8 cellular contexts compared by ENCODE assay signal in the genomic region with DNA sequence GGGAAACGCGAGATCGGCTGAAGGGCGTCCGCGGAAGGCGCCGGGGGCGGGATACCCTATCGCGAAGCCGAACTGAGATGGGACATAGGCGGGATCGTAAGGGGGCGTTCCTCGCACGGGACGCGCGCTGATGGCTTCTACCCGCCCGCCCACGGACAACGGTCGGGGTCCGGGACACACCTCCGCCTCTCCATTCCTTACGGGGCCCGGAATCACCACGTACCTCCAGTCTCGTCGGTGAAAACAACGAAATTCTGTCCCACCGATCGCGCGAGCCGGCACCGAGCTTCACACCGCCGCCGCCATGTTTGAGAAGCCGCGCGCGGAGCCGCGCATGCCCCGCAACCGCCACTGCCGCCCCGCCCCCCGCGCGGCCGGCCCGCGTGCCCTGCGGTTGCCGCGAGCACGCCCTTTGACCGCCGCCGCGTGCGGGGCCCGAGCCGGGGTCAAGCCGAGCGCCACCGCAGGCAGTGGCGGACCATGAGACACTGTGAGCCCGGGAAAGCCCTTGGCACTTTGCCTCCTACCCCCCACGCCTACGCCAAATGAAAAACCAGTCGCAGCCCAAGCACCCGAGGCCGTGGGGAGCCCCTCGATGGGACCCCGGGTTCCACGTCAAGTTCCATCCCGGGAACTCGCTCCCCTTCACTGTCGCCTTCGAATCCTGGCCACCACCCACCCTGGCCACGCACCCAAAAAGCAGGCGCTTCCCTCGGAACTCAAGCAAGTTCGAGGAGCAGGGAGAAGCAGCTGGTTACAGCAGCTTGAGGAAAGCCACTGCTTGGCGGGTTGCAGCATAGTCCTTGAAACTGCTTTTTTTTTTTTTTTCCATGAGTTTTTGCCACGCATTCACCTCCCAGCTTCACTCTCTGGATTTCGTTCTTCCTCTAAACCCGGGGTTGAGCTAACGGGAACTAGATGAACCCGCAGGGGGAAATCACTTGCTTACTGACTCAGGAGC. TPM values are rescaled to one million over a fixed set of nuclear protein-coding genes. Genes with fewer than 3 reads are reported as not detected.
DNase-seq lines count a peak whose midpoint lies in the region; ATAC-seq and TF ChIP-seq lines count a peak whose summit lies in the region.

A gene (minus strand): TSS at position 320 of the 961 bp plus-strand sequence. CDS start 20,617 bp downstream, outside the sequence.

- H3K9me3 ChIP-seq in CD4-positive, alpha-beta T cell (ENCODE audit: control insufficient read depth, low read length), result no peaks in the 10 kb centered on the region

- no peak within 1 kb of the TSS for H3K27ac Mint-ChIP-seq in CD4-positive, alpha-beta T cell
- H3K27ac Mint-ChIP-seq in IgD-negative memory B cell, result no peak within 1 kb of the TSS

- DNase-seq in CD4-positive, alpha-beta T cell, result peak in 5 of 10 experiments; percentile 2 to 36 (median 21)
- peak; percentile 9 for DNase-seq in cerebellar cortex (ENCODE audit: low spot score)
- no peak for DNase-seq in kidney epithelial cell (ENCODE audit: low read depth)
- DNase-seq in stimulated activated CD4-positive, alpha-beta T cell treated with anti-CD3 and anti-CD28 coated beads, Interleukin-1b, Interleukin-23, amount 100 ng/mL, for 48 hours, result peak; percentile 22
- no peak for DNase-seq in NCI-H1694 treated with DMSO at 0.1 percent for 48 hours (lab: John Stamatoyannopoulos, UW)

- intact Hi-C loops in CD4-positive, alpha-beta T cell (cut with DNase I, micrococcal nuclease), result no loop called here

- peak within 1 kb of the TSS; percentile 80 for H3K4me3 Mint-ChIP-seq in CD4-positive, alpha-beta T cell
- peak within 1 kb of the TSS; percentile 79 to 92 (median 84) for H3K4me3 Mint-ChIP-seq in IgD-negative memory B cell

- no peaks in the 10 kb centered on the region for H3K27me3 Mint-ChIP-seq in CD4-positive, alpha-beta T cell
- no peaks in the 10 kb centered on the region for H3K27me3 Mint-ChIP-seq in IgD-negative memory B cell

- no peaks in the 10 kb centered on the region for H3K27me3 ChIP-seq in CD4-positive, alpha-beta T cell (ENCODE audit: control insufficient read depth, insufficient read depth, low read length)
- peaks cover 9% of the 10 kb centered on the region for H3K27me3 ChIP-seq in kidney epithelial cell (ENCODE audit: control insufficient read depth, insufficient read depth, low read length)

- H3K36me3 ChIP-seq in kidney epithelial cell (ENCODE audit: control insufficient read depth, insufficient read depth, low read length), result no peaks in the 10 kb centered on the region

- POLR2A ChIA-PET in CD4-positive, alpha-beta T cell (lab: Charles Lee), result interaction anchor here (1.0 to 1.7 kb wide), 3 partner anchors 10 to 630 kb away, joined by 3 to 6 read pairs (median 4); no protein-coding TSS in a partner anchor

- CTCF ChIA-PET in CD4-positive, alpha-beta T cell (lab: Charles Lee), result interaction anchor here (0.6 to 0.9 kb wide), 2 partner anchors 71 to 375 kb away, joined by 3 to 4 read pairs; a partner anchor contains a TSS

- no peak within 1 kb of the TSS for H3K27ac ChIP-seq in CD4-positive, alpha-beta T cell (ENCODE audit: low read depth, low read length)

- TF ChIP-seq CTCF in CD4-positive, alpha-beta T cell (IDR thresholded peaks at IDR 0.05), result no peak
- TF ChIP-seq CTCF in WI38 (IDR thresholded peaks at IDR 0.05; ENCODE audit: low read depth, low read length) (no peak), kidney epithelial cell (IDR thresholded peaks at IDR 0.05; ENCODE audit: insufficient read depth, low read length, poor library complexity, severe bottlenecking) (no peak)

- no peaks in the 10 kb centered on the region for H3K36me3 Mint-ChIP-seq in CD4-positive, alpha-beta T cell (ENCODE audit: low read depth)
- H3K36me3 Mint-ChIP-seq in IgD-negative memory B cell, result no peaks in the 10 kb centered on the region

- ATAC-seq in CD4-positive, alpha-beta T cell (ENCODE audit: poor library complexity), result peak; percentile 61
- no peak for ATAC-seq in HG02678 (IDR thresholded peaks at IDR 0.05; ENCODE audit: unreplicated experiment)

- peaks cover 5% of the 10 kb centered on the region for H3K4me1 Mint-ChIP-seq in CD4-positive, alpha-beta T cell (ENCODE audit: low read depth)
- H3K4me1 Mint-ChIP-seq in IgD-negative memory B cell, result peaks cover 0 to 2% (median 2%) of the 10 kb centered on the region in 3 donors

- H3K9me3 Mint-ChIP-seq in CD4-positive, alpha-beta T cell, result no peaks in the 10 kb centered on the region
- H3K9me3 Mint-ChIP-seq in IgD-negative memory B cell, result peaks cover 0 to 3% (median 0%) of the 10 kb centered on the region in 3 donors

- H3K4me3 ChIP-seq in WI38 (ENCODE audit: low read depth, low read length), result peak within 1 kb of the TSS; percentile 61
- peak within 1 kb of the TSS; percentile 44 for H3K4me3 ChIP-seq in kidney epithelial cell (ENCODE audit: low read depth, low read length)

RNA-seq across cellular contexts. Expression of the gene that starts here (rescaled TPM):
- under 1 TPM; 0.30 to 0.73 TPM for total RNA-seq in CD4-positive, alpha-beta T cell
- polyA plus RNA-seq in IgD-negative memory B cell, result 0.69 TPM
- 1.2 and 1.5 TPM in 2 replicates for total RNA-seq in kidney epithelial cell

Comparison
In these comparisons a context has a peak if more than half of its experiments do, and no peak if none do; other contexts are left out.
1. Peak in ATAC-seq in CD4-positive, alpha-beta T cell; RNA of the gene not detected or under 1 TPM.
2. DNase-seq: peak in cerebellar cortex (single experiment) and stimulated activated CD4-positive, alpha-beta T cell treated with anti-CD3 and anti-CD28 coated beads, Interleukin-1b, Interleukin-23, amount 100 ng/mL, for 48 hours (single experiment); none in kidney epithelial cell (single experiment) and NCI-H1694 treated with DMSO at 0.1 percent for 48 hours (single experiment).